17 cellular contexts compared by ENCODE assay signal in the genomic region with DNA sequence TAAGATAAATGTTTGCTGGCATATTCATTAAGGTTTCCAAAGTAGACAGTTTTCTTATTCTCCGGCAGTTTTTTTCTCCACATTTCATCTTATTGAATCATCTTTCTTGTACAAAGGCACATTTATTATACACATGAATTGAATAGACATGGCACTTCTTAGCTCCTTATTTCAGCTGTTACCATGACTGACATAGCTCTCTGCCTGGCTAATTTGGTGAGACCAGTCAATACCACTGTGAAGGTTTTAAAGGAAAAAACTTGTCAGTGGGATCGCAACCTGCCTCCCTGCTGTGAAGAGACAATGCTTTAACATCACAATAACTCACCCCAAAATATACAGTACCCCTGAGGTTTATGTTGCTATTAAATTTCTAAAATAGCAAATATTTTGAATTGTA.
DNase-seq lines count a peak whose midpoint lies in the region; ATAC-seq, FAIRE-seq and TF ChIP-seq lines count a peak whose summit lies in the region.
"Had no signal": no experiment of that assay in that cellular context is flagged by ENCODE, and none has a peak within 500 bp of the region (broad histone marks: within the 10 kb centered on the region; RNA-seq: fewer than 3 reads in every experiment).

No MANE protein-coding gene starts in this region.

- DNase-seq in COLO829 (ENCODE audit: low spot score) (peak; percentile 8), SJCRH30 (peak; percentile 4 to 27), H1 (ENCODE audit: low read depth in 1 of 2, low spot score in 2 of 2) (no peak), neural progenitor cell (ENCODE audit: low spot score) (no peak), NCI-H187 treated with DMSO at 0.1 percent for 48 hours (lab: John Stamatoyannopoulos, UW) (no peak)
- DNase-seq: C1 segment of cervical spinal cord; Caco-2; CD4-positive, alpha-beta memory T cell; DMS153; DND-41; GM23248; HCEC 1CT had no signal

- no peak for TF ChIP-seq POLR2A in H1 (IDR thresholded peaks at IDR 0.05; ENCODE audit: control extremely low read depth in 1 of 2, low read depth in 2 of 2, low read length in 2 of 2)

- H3K14ac ChIP-seq in H1 (ENCODE audit: insufficient read length): no peak overlapping the region

- H3K36me3 Mint-ChIP-seq in neural progenitor cell: no peaks in the 10 kb centered on the region
- H3K36me3 Mint-ChIP-seq: CD4-positive, alpha-beta memory T cell had no signal

- H2BK12ac ChIP-seq in H1 (ENCODE audit: low read depth, low read length): no peak overlapping the region

- H2AFZ ChIP-seq in H1 (ENCODE audit: low read length): no peak overlapping the region
- peak overlapping the region; percentile 16 for H2AFZ ChIP-seq in neural cell (ENCODE audit: low read depth, low read length)
- no peak overlapping the region for H2AFZ ChIP-seq in neural progenitor cell (replicated peaks)
- H2AFZ ChIP-seq: GM23248 had no signal

- H3K4me1 Mint-ChIP-seq in neural progenitor cell: peaks cover 7% of the 10 kb centered on the region
- H3K4me1 Mint-ChIP-seq: CD4-positive, alpha-beta memory T cell had no signal

- H3K27me3 ChIP-seq in SJCRH30 (no peaks in the 10 kb centered on the region), H1 (replicated peaks in 1 of 4; ENCODE audit: control insufficient read depth in 3 of 4, extremely low read depth in 1 of 4, insufficient read depth in 3 of 4, low read length in 3 of 4) (peaks cover 0 to 2% (median 0%) of the 10 kb centered on the region in 4 experiments; a peak in 1 of 7 replicates), neural cell (ENCODE audit: insufficient read depth, low read depth, low read length) (no peaks in the 10 kb centered on the region), neural progenitor cell (no peaks in the 10 kb centered on the region)

- no peak overlapping the region for H3K4me3 Mint-ChIP-seq in neural progenitor cell
- H3K4me3 Mint-ChIP-seq: CD4-positive, alpha-beta memory T cell had no signal

- no peaks in the 10 kb centered on the region for H3K23me2 ChIP-seq in H1 (ENCODE audit: low read depth, low read length)

- ATAC-seq in HG02970 (IDR thresholded peaks at IDR 0.05; ENCODE audit: low FRiP score, unreplicated experiment): no peak

- H2BK15ac ChIP-seq in H1 (ENCODE audit: low read length): no peak overlapping the region

- TF ChIP-seq EP300 in H1 (IDR thresholded peaks at IDR 0.05; ENCODE audit: borderline replicate concordance in 1 of 2, low read depth in 2 of 2, low read length in 2 of 2): no peak
- TF ChIP-seq EP300 in neural cell (conservative IDR thresholded peaks at IDR 0.05; ENCODE audit: poor library complexity, severe bottlenecking): peak; percentile 80

- no peak for TF ChIP-seq RAD21 in H1 (IDR thresholded peaks at IDR 0.05 in 1 of 2, conservative IDR thresholded peaks at IDR 0.05 in 1 of 2; ENCODE audit: low read depth in 2 of 2, low read length in 2 of 2)
- TF ChIP-seq RAD21 in neural cell (conservative IDR thresholded peaks at IDR 0.05): no peak

- H3K4me2 ChIP-seq in H1 (ENCODE audit: insufficient read depth in 1 of 2, low read depth in 2 of 2, low read length in 2 of 2): no peak overlapping the region
- H3K4me2 ChIP-seq in neural cell (ENCODE audit: low read length): peak overlapping the region; percentile 53
- H3K4me2 ChIP-seq in neural progenitor cell: no peak overlapping the region

- H3K18ac ChIP-seq in H1 (ENCODE audit: extremely low read depth, low read length): 0 out of 2 replicates have a peak overlapping the region, but pooled peaks have one; percentile 13

- peaks cover 8% of the 10 kb centered on the region for H3K9me3 Mint-ChIP-seq in neural progenitor cell

- no peak overlapping the region for H2BK20ac ChIP-seq in H1 (ENCODE audit: low read length)

- no peaks in the 10 kb centered on the region for H3F3A ChIP-seq in neural cell (ENCODE audit: insufficient read depth, low read length, poor library complexity, severe bottlenecking)
- H3F3A ChIP-seq in neural progenitor cell (ENCODE audit: low read depth): no peaks in the 10 kb centered on the region

- H3K36me3 ChIP-seq in SJCRH30 (no peaks in the 10 kb centered on the region), H1 (ENCODE audit: control insufficient read depth in 2 of 4, insufficient read depth in 4 of 4, low read length in 3 of 4) (no peaks in the 10 kb centered on the region), neural cell (ENCODE audit: insufficient read depth, low read length) (no peaks in the 10 kb centered on the region), neural progenitor cell (no peaks in the 10 kb centered on the region)

- H3K4me1 ChIP-seq in SJCRH30 (no peaks in the 10 kb centered on the region), H1 (replicated peaks in 1 of 4; ENCODE audit: control insufficient read depth in 3 of 4, insufficient read depth in 4 of 4, low read length in 3 of 4) (peaks cover 0 to 2% (median 0%) of the 10 kb centered on the region in 4 experiments; a peak in 1 of 7 replicates), neural progenitor cell (no peaks in the 10 kb centered on the region)
- H3K4me1 ChIP-seq: Caco-2 had no signal

- no peak for FAIRE-seq in H1 (lab: Jason Lieb, UNC)
- FAIRE-seq: G401.6, GM12892, H54 had no signal

- H3K27ac ChIP-seq in SJCRH30 (peak overlapping the region; percentile 45), H1 (ENCODE audit: low read depth, low read length) (no peak overlapping the region), neural cell (ENCODE audit: low read length) (peak overlapping the region; percentile 87), neural progenitor cell (no peak overlapping the region)
- H3K27ac ChIP-seq: GM23248 had no signal

- 54% methylated on average over 2 of the region's 2 CpGs; no CpG with 5 or more reads in 1 of the 2 experiments for WGBS in H1 (ENCODE audit: extremely low coverage in 1 of 2, insufficient coverage in 1 of 2, insufficient read length in 1 of 2, insufficient replicate concordance in 2 of 2, low coverage in 1 of 2, low lambda C conversion rate in 2 of 2, missing lambda C conversion rate in 1 of 2), 2 experiments

- no peak overlapping the region for H3K23ac ChIP-seq in H1 (ENCODE audit: insufficient read length)

- no peak overlapping the region for H2BK5ac ChIP-seq in H1 (ENCODE audit: low read depth, low read length)

- no peak overlapping the region for H4K91ac ChIP-seq in H1 (replicated peaks; ENCODE audit: insufficient read length, low read length)

- H3K9me3 ChIP-seq in SJCRH30 (replicated peaks) (no peaks in the 10 kb centered on the region), H1 (ENCODE audit: insufficient read depth in 2 of 2, low read depth in 1 of 2, low read length in 1 of 2) (peaks cover 13 to 14% of the 10 kb centered on the region in 2 experiments), neural cell (ENCODE audit: low read length) (no peaks in the 10 kb centered on the region), neural progenitor cell (ENCODE audit: low read depth) (no peaks in the 10 kb centered on the region)
- H3K9me3 ChIP-seq: Caco-2 had no signal

- POLR2A ChIA-PET in H1 (lab: Charles Lee; ENCODE audit: partially characterized antibody): no interaction called here

- H3K9ac ChIP-seq in H1 (replicated peaks in 1 of 4; ENCODE audit: extremely low read depth in 1 of 4, low read depth in 3 of 4, low read length in 3 of 4) (no peak overlapping the region), neural cell (ENCODE audit: low read length) (peak overlapping the region; percentile 49), neural progenitor cell (no peak overlapping the region)
- H3K9ac ChIP-seq: GM23248 had no signal

- no peaks in the 10 kb centered on the region for H3K27me3 Mint-ChIP-seq in neural progenitor cell (ENCODE audit: insufficient read depth, low read depth)
- H3K27me3 Mint-ChIP-seq: CD4-positive, alpha-beta memory T cell had no signal

- H4K20me1 ChIP-seq in H1 (replicated peaks in 1 of 2; ENCODE audit: control insufficient read depth in 1 of 2, insufficient read depth in 2 of 2, low read length in 2 of 2) (no peaks in the 10 kb centered on the region), neural cell (ENCODE audit: insufficient read depth) (no peaks in the 10 kb centered on the region), neural progenitor cell (ENCODE audit: low read depth) (no peaks in the 10 kb centered on the region)

- H4K5ac ChIP-seq in H1 (ENCODE audit: insufficient read length, low read depth, low read length): no peak overlapping the region

- TF ChIP-seq CTCF in H1 (IDR thresholded peaks at IDR 0.05; ENCODE audit: control extremely low read depth in 1 of 3, insufficient read depth in 1 of 3, low read depth in 1 of 3, low read length in 3 of 3): no peak
- TF ChIP-seq CTCF in neural cell (IDR thresholded peaks at IDR 0.05; ENCODE audit: poor library complexity, severe bottlenecking): no peak
- TF ChIP-seq CTCF in neural progenitor cell (IDR thresholded peaks at IDR 0.05): no peak

- no peak overlapping the region for H3K56ac ChIP-seq in H1 (replicated peaks; ENCODE audit: insufficient read length, low read depth, low read length)

- no peaks in the 10 kb centered on the region for H3K9me2 ChIP-seq in neural cell (ENCODE audit: insufficient read depth, low read length)

- no peak overlapping the region for H2AK5ac ChIP-seq in H1 (ENCODE audit: low read depth, low read length)

- H4K8ac ChIP-seq in H1 (ENCODE audit: extremely low read depth, insufficient read depth, low read length): no peak overlapping the region

- H3K4ac ChIP-seq in H1 (replicated peaks; ENCODE audit: insufficient read length, low read depth, low read length): no peak overlapping the region

- no peaks in the 10 kb centered on the region for H3K79me2 ChIP-seq in H1 (ENCODE audit: control insufficient read depth in 1 of 2, insufficient read depth in 2 of 2, low read length in 2 of 2)
- no peaks in the 10 kb centered on the region for H3K79me2 ChIP-seq in neural cell (replicated peaks; ENCODE audit: insufficient read depth, low read length)
- H3K79me2 ChIP-seq in neural progenitor cell (ENCODE audit: low read depth): no peaks in the 10 kb centered on the region

- H2BK120ac ChIP-seq in H1 (replicated peaks; ENCODE audit: low read depth, low read length): no peak overlapping the region

- H3K79me1 ChIP-seq in H1 (ENCODE audit: low read depth, low read length): no peaks in the 10 kb centered on the region

- CTCF ChIA-PET in H1 (lab: Charles Lee; ENCODE audit: partially characterized antibody): interaction anchor here (0.6 to 1.3 kb wide), 3 partner anchors 14 to 1157 kb away, joined by 3 read pairs; no protein-coding TSS in a partner anchor

- H3K4me3 ChIP-seq in SJCRH30 (peak overlapping the region; percentile 18), H1 (ENCODE audit: extremely low read depth in 1 of 4, insufficient read depth in 2 of 4, low read depth in 3 of 4, low read length in 4 of 4) (no peak overlapping the region), neural cell (ENCODE audit: low read length) (peak overlapping the region; percentile 52), neural progenitor cell (no peak overlapping the region)
- H3K4me3 ChIP-seq: GM23248 had no signal

- no peak overlapping the region for H3K27ac Mint-ChIP-seq in neural progenitor cell
- H3K27ac Mint-ChIP-seq: CD4-positive, alpha-beta memory T cell had no signal

TF ChIP-seq in H1, 55 proteins besides CTCF, POLR2A, EP300 and RAD21 (continues in another document):
- no peak for TF ChIP-seq KDM1A (IDR thresholded peaks at IDR 0.05; ENCODE audit: borderline replicate concordance, low read length)

TF ChIP-seq in neural cell, 6 proteins besides CTCF, POLR2A, EP300 and RAD21:
- TF ChIP-seq POLR2AphosphoS5 (IDR thresholded peaks at IDR 0.05) (peak; percentile 50), MXI1 (conservative IDR thresholded peaks at IDR 0.05; ENCODE audit: poor library complexity, severe bottlenecking) (no peak)

Comparison
In these comparisons a context has a peak if more than half of its experiments do, and no peak if none do; other contexts are left out.
1. DNase-seq: peak in COLO829 (single experiment) and SJCRH30 (2 of 2); none in H1 (0 of 2), neural progenitor cell (single experiment) and NCI-H187 treated with DMSO at 0.1 percent for 48 hours (single experiment).
2. H3K27ac ChIP-seq: peak in SJCRH30 (single experiment) and neural cell (single experiment); none in H1 (single experiment) and neural progenitor cell (single experiment).
3. H3K4me3 ChIP-seq: peak in SJCRH30 (single experiment) and neural cell (single experiment); none in H1 (0 of 4) and neural progenitor cell (single experiment).